ENCODE assay signal across 19 cellular contexts in genomic region chr5:53161876-53162275, GRCh38. TPM values are rescaled to one million over a fixed set of nuclear protein-coding genes. Genes with fewer than 3 reads are reported as not detected.
DNase-seq lines count a peak whose midpoint lies in the region; ATAC-seq and TF ChIP-seq lines count a peak whose summit lies in the region.
"Had no signal": no experiment of that assay in that cellular context is flagged by ENCODE, and none has a peak within 500 bp of the region (broad histone marks: within the 10 kb centered on the region; RNA-seq: fewer than 3 reads in every experiment).

No MANE protein-coding gene starts in this region.

- DNase-seq in AG08395 (ENCODE audit: low spot score), result peak; percentile 44
- DNase-seq in HCEC 1CT, result peak; percentile 4
- DNase-seq in astrocyte of the spinal cord (ENCODE audit: low read depth, low spot score), result peak; percentile 40
- peak; percentile 67 for DNase-seq in iris pigment epithelial cell (ENCODE audit: low read depth)
- DNase-seq in islet precursor cell, result no peak
- no peak for DNase-seq in activated naive CD4-positive, alpha-beta T cell treated with anti-CD3 and anti-CD28 coated beads, Interleukin-2, amount 50 U/mL, for 72 hours (ENCODE audit: low spot score in 2 of 2)
- no peak for DNase-seq in mucosa of gallbladder (ENCODE audit: low spot score)
- no peak for DNase-seq in NCI-H774 (lab: John Stamatoyannopoulos, UW)
- DNase-seq: activated CD4-positive, alpha-beta T cell treated with anti-CD3 and anti-CD28 coated beads, Interleukin-2, amount 50 U/mL, for 1 hour; activated naive CD4-positive, alpha-beta T cell; CD8-positive, alpha-beta memory T cell; heart left ventricle; KG1; midbrain; NCI-H82; Peyer's patch; stimulated activated CD4-positive, alpha-beta T cell treated with anti-CD3 and anti-CD28 coated beads, Interleukin-2, amount 100 ng/mL, for 48 hours had no signal

- no peak for ATAC-seq in activated naive CD4-positive, alpha-beta T cell treated with anti-CD3 and anti-CD28 coated beads, Interleukin-2, amount 50 U/mL, for 72 hours

- in situ Hi-C loops in astrocyte of the spinal cord (cut with HindIII; ENCODE audit: low sequenced_read_pairs), result no loop called here

- no peak overlapping the region for H3K27ac Mint-ChIP-seq in activated naive CD4-positive, alpha-beta T cell treated with anti-CD3 and anti-CD28 coated beads, Interleukin-2, amount 50 U/mL, for 72 hours
- H3K27ac Mint-ChIP-seq: CD8-positive, alpha-beta memory T cell; dendritic cell treated with granulocyte-macrophage colony-stimulating factor and Interleukin-4, amounts not matched to agents 40 ng/mL and 50 ng/mL, for 4 days had no signal

- H3K9me3 Mint-ChIP-seq in activated naive CD4-positive, alpha-beta T cell treated with anti-CD3 and anti-CD28 coated beads, Interleukin-2, amount 50 U/mL, for 72 hours, result no peaks in the 10 kb centered on the region
- H3K9me3 Mint-ChIP-seq: CD8-positive, alpha-beta memory T cell had no signal

- no peak for TF ChIP-seq CTCF in astrocyte of the spinal cord (IDR thresholded peaks at IDR 0.05; ENCODE audit: low read depth, low read length)

- no peaks in the 10 kb centered on the region for H3K36me3 Mint-ChIP-seq in activated naive CD4-positive, alpha-beta T cell treated with anti-CD3 and anti-CD28 coated beads, Interleukin-2, amount 50 U/mL, for 72 hours
- H3K36me3 Mint-ChIP-seq: CD8-positive, alpha-beta memory T cell had no signal

- H3K4me3 ChIP-seq in astrocyte of the spinal cord (ENCODE audit: low read depth, low read length), result no peak overlapping the region
- H3K4me3 ChIP-seq: ascending aorta, heart left ventricle, Peyer's patch had no signal

RNA-seq across cellular contexts. Expression of gene MOCS2, which starts 52.3 kb away (rescaled TPM):
- 10 to 100 TPM; 18.7 to 29.2 TPM for total RNA-seq in activated naive CD4-positive, alpha-beta T cell treated with anti-CD3 and anti-CD28 coated beads, Interleukin-2, amount 50 U/mL, for 72 hours
- 42.8 TPM for total RNA-seq in mucosa of gallbladder

Comparison
In these comparisons a context has a peak if more than half of its experiments do, and no peak if none do; other contexts are left out.
1. DNase-seq: peak in AG08395 (single experiment), HCEC 1CT (single experiment), astrocyte of the spinal cord (single experiment) and iris pigment epithelial cell (single experiment); none in islet precursor cell (single experiment), activated naive CD4-positive, alpha-beta T cell treated with anti-CD3 and anti-CD28 coated beads, Interleukin-2, amount 50 U/mL, for 72 hours (0 of 2), mucosa of gallbladder (single experiment) and NCI-H774 (single experiment).